ENCODE assay signal across 8 cellular contexts in genomic region chr22:43481528-43482309, GRCh38.
DNase-seq lines count a peak whose midpoint lies in the region; TF ChIP-seq lines count a peak whose summit lies in the region.

No MANE protein-coding gene starts in this region.

- H3K9me3 Mint-ChIP-seq in activated naive CD8-positive, alpha-beta T cell treated with anti-CD3 and anti-CD28 coated beads for 36 hours: no peaks in the 10 kb centered on the region
- H3K9me3 Mint-ChIP-seq in progenitor cell of endocrine pancreas (ENCODE audit: low read depth): no peaks in the 10 kb centered on the region

- no peaks in the 10 kb centered on the region for H3K36me3 Mint-ChIP-seq in activated naive CD8-positive, alpha-beta T cell treated with anti-CD3 and anti-CD28 coated beads for 36 hours
- H3K36me3 Mint-ChIP-seq in progenitor cell of endocrine pancreas (ENCODE audit: insufficient read depth): no peaks in the 10 kb centered on the region

- peak; percentile 15 for DNase-seq in NCI-H748 (lab: John Stamatoyannopoulos, UW; ENCODE audit: unreplicated experiment)
- no peak for DNase-seq in NCI-H748 treated with DMSO at 0.1 percent for 48 hours (lab: John Stamatoyannopoulos, UW)
- no peak for DNase-seq in LNCaP clone FGC (ENCODE audit: low read depth)
- DNase-seq in activated naive CD8-positive, alpha-beta T cell treated with anti-CD3 and anti-CD28 coated beads for 36 hours: peak; percentile 21
- DNase-seq in progenitor cell of endocrine pancreas (ENCODE audit: low spot score, unreplicated experiment): no peak
- DNase-seq in cardiac septum (ENCODE audit: low spot score): no peak
- DNase-seq in SW 1271 (lab: John Stamatoyannopoulos, UW): no peak
- no peak for DNase-seq in SKM-1 treated with dmso at 0.1 percent for 144 hours (lab: John Stamatoyannopoulos, UW; ENCODE audit: unreplicated experiment)

- no peak overlapping the region for H3K4me3 ChIP-seq in LNCaP clone FGC (ENCODE audit: low read depth, low read length)

- intact Hi-C loops in cardiac septum (cut with DNase I): no loop called here

- TF ChIP-seq CTCF in LNCaP clone FGC (IDR thresholded peaks at IDR 0.05; ENCODE audit: control insufficient read depth, extremely low read depth, insufficient read depth) (0 out of 2 replicates have a peak, but pooled peaks have one; percentile 4), progenitor cell of endocrine pancreas (IDR thresholded peaks at IDR 0.05; ENCODE audit: unreplicated experiment) (peak; percentile 28)

- peak overlapping the region; percentile 55 for H3K4me3 Mint-ChIP-seq in activated naive CD8-positive, alpha-beta T cell treated with anti-CD3 and anti-CD28 coated beads for 36 hours
- H3K4me3 Mint-ChIP-seq in progenitor cell of endocrine pancreas (ENCODE audit: low read depth): no peak overlapping the region

- no peaks in the 10 kb centered on the region for H3K27me3 Mint-ChIP-seq in activated naive CD8-positive, alpha-beta T cell treated with anti-CD3 and anti-CD28 coated beads for 36 hours
- H3K27me3 Mint-ChIP-seq in progenitor cell of endocrine pancreas: peaks cover 10% of the 10 kb centered on the region

- peak overlapping the region; percentile 76 for H3K27ac Mint-ChIP-seq in activated naive CD8-positive, alpha-beta T cell treated with anti-CD3 and anti-CD28 coated beads for 36 hours
- no peak overlapping the region for H3K27ac Mint-ChIP-seq in progenitor cell of endocrine pancreas

- H3K4me1 Mint-ChIP-seq in activated naive CD8-positive, alpha-beta T cell treated with anti-CD3 and anti-CD28 coated beads for 36 hours: peaks cover 9% of the 10 kb centered on the region
- H3K4me1 Mint-ChIP-seq in progenitor cell of endocrine pancreas (ENCODE audit: low read depth): no peaks in the 10 kb centered on the region

Comparison
In these comparisons a context has a peak if more than half of its experiments do, and no peak if none do; other contexts are left out.
1. DNase-seq: peak in NCI-H748 (single experiment) and activated naive CD8-positive, alpha-beta T cell treated with anti-CD3 and anti-CD28 coated beads for 36 hours (single experiment); none in NCI-H748 treated with DMSO at 0.1 percent for 48 hours (single experiment), LNCaP clone FGC (single experiment), progenitor cell of endocrine pancreas (single experiment), cardiac septum (single experiment), SW 1271 (0 of 2) and SKM-1 treated with dmso at 0.1 percent for 144 hours (single experiment).